Comparison of ENCODE assay signal across 1 cellular context in the genomic region with DNA sequence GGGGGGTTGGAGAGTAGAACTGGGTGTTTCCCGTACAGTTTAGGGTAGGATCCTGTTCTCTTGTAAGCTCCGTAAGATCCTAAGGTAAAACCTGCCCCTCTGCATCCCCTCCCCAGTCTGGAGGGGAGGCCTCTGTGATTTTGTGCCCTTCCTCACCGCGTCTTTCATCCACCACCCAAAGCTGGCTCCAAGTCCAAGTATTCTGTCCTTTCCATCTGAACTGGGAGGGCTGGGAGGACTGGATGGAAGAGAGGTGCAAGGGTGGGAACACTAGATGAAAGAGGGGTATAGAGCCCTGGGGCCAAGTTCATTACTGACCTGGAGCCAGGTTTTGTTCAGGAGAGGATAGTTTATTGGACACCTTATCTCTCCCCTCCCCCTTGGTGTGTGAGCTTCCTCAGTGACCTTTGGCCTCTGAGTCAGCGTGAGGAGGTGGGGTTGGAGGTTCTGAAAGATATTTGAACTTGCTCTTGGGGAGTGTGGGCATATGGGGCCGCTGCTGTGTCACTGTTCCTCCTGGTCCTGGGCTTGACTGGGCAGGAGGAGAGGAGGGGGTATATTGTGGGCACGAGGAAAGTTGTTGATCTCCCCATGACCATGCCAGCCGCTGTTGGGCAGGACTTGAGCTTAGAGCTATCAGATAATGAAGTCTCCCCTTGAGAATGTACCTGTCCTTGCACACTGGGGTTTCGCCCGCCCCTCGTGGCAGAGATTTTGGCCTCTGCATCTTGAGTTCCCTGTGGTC.
TF ChIP-seq lines count a peak whose summit lies in the region.

No MANE protein-coding gene starts in this region.

TF ChIP-seq in H1, 55 proteins besides CTCF, POLR2A, EP300 and RAD21:
- TF ChIP-seq BACH1 (IDR thresholded peaks at IDR 0.05; ENCODE audit: low read length), result no peak; the same call in 1 of the 2 replicates
- no peak for TF ChIP-seq KDM1A (IDR thresholded peaks at IDR 0.05; ENCODE audit: borderline replicate concordance, low read length)
- TF ChIP-seq RBBP5 (IDR thresholded peaks at IDR 0.05; ENCODE audit: borderline replicate concordance, low read depth, low read length), result no peak
- 0 out of 2 replicates have a peak, but pooled peaks have one; percentile 48 for TF ChIP-seq JUND (IDR thresholded peaks at IDR 0.05; ENCODE audit: low read length)
- no peak for TF ChIP-seq CHD2 (IDR thresholded peaks at IDR 0.05; ENCODE audit: low read length)
- no peak for TF ChIP-seq SP1 (IDR thresholded peaks at IDR 0.05; ENCODE audit: low read depth, low read length)
- no peak for TF ChIP-seq MAFK (IDR thresholded peaks at IDR 0.05; ENCODE audit: low read depth, low read length)
- peak; percentile 8; the same call in 1 of the 2 replicates for TF ChIP-seq TAF1 (IDR thresholded peaks at IDR 0.05; ENCODE audit: low read depth, low read length)
- no peak for TF ChIP-seq BRCA1 (IDR thresholded peaks at IDR 0.05; ENCODE audit: low read depth, low read length)
- no peak for TF ChIP-seq SUZ12 (IDR thresholded peaks at IDR 0.05; ENCODE audit: low read length)
